27 cellular contexts compared by ENCODE assay signal in the genomic region with DNA sequence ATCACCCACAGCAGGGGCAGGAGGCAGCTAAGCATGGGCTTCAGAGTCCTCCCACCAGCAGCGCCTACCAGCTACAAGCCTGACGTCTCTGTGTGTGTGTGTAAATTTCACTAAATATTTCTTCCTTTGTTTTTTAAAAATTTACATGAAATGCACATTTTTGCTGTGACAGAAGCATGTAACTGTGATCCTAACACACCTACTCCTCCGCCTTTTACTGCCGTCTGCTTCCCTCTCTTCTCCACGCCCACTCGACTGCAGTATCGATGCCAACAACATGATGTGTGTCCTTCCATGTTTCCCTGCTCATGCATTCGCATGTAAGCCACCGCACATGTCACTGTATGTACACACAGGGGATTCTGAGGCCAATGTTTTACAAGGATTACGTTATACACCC.
"Had no signal": no experiment of that assay in that cellular context is flagged by ENCODE, and none has a peak within 500 bp of the region (broad histone marks: within the 10 kb centered on the region; RNA-seq: fewer than 3 reads in every experiment).

No MANE protein-coding gene starts in this region.

- H3K4me1 ChIP-seq: ascending aorta, Peyer's patch had no signal

- H3K4me1 Mint-ChIP-seq: activated CD4-positive, alpha-beta memory T cell treated with anti-CD3 and anti-CD28 coated beads, Interleukin-2, amount 10 ng/mL, durations not matched to agents 7 days and 5 days; activated CD4-positive, alpha-beta T cell treated with anti-CD3 and anti-CD28 coated beads, Interleukin-2, amount 10 ng/mL, durations not matched to agents 7 days and 5 days; activated naive CD8-positive, alpha-beta T cell treated with anti-CD3 and anti-CD28 coated beads, Interleukin-2, amount 50 U/mL, for 24 hours had no signal

- DNase-seq: activated CD4-positive, alpha-beta memory T cell treated with anti-CD3 and anti-CD28 coated beads, Interleukin-2, amount 10 ng/mL, durations not matched to agents 7 days and 5 days; activated CD4-positive, alpha-beta T cell treated with anti-CD3 and anti-CD28 coated beads, Interleukin-2, amount 10 ng/mL, durations not matched to agents 7 days and 5 days; activated CD4-positive, CD25-positive, alpha-beta regulatory T cell; activated CD8-positive, alpha-beta memory T cell treated with anti-CD3 and anti-CD28 coated beads, Interleukin-2, amount 50 U/mL, for 48 hours; activated effector memory CD4-positive, alpha-beta T cell treated with Interleukin-2 at 50 U/mL for 16 hours; activated naive CD4-positive, alpha-beta T cell; activated naive CD8-positive, alpha-beta T cell treated with anti-CD3 and anti-CD28 coated beads, Interleukin-2, amount 50 U/mL, for 24 hours; activated T-cell treated with anti-CD3 and anti-CD28 coated beads, Interleukin-2, amount 50 U/mL, for 1 hour; amniotic stem cell; body of pancreas; central memory CD4-positive, alpha-beta T cell; NCI-H1092; NCI-H1417; NCI-H1930; NCI-H526; NCI-H774; NK-92 treated with Interleukin-12 subunit alpha and Interleukin-12 subunit beta, amount 100 ng/mL, for 24 hours; Peyer's patch; Right ventricle myocardium superior; SK-N-SH; T-helper 1 cell had no signal

- H3K27ac ChIP-seq: ascending aorta, body of pancreas, KMS-11, Peyer's patch, RWPE1, SJCRH30, VCaP had no signal

- H3K36me3 ChIP-seq: Peyer's patch, SJCRH30 had no signal

- H3K27me3 Mint-ChIP-seq: activated CD4-positive, alpha-beta memory T cell treated with anti-CD3 and anti-CD28 coated beads, Interleukin-2, amount 10 ng/mL, durations not matched to agents 7 days and 5 days; activated CD4-positive, alpha-beta T cell treated with anti-CD3 and anti-CD28 coated beads, Interleukin-2, amount 10 ng/mL, durations not matched to agents 7 days and 5 days; activated naive CD8-positive, alpha-beta T cell treated with anti-CD3 and anti-CD28 coated beads, Interleukin-2, amount 50 U/mL, for 24 hours had no signal

- H3K9ac ChIP-seq: KMS-11, SK-N-SH had no signal

- ATAC-seq: activated naive CD4-positive, alpha-beta T cell treated with anti-CD3 and anti-CD28 coated beads, Interleukin-2, amount 50 U/mL, for 72 hours; activated naive CD8-positive, alpha-beta T cell treated with anti-CD3 and anti-CD28 coated beads, Interleukin-2, amount 50 U/mL, for 24 hours; body of pancreas had no signal

- H3K4me3 Mint-ChIP-seq: activated CD4-positive, alpha-beta memory T cell treated with anti-CD3 and anti-CD28 coated beads, Interleukin-2, amount 10 ng/mL, durations not matched to agents 7 days and 5 days; activated CD4-positive, alpha-beta T cell treated with anti-CD3 and anti-CD28 coated beads, Interleukin-2, amount 10 ng/mL, durations not matched to agents 7 days and 5 days; activated naive CD8-positive, alpha-beta T cell treated with anti-CD3 and anti-CD28 coated beads, Interleukin-2, amount 50 U/mL, for 24 hours had no signal

- H3K27me3 ChIP-seq: ascending aorta, body of pancreas, Peyer's patch, SJCRH30 had no signal

- H3K9me3 ChIP-seq: ascending aorta, body of pancreas, Peyer's patch, SJCRH30, SK-N-SH had no signal

- H3K4me2 ChIP-seq: KMS-11, SK-N-SH had no signal

- H3K9me3 Mint-ChIP-seq: activated CD4-positive, alpha-beta memory T cell treated with anti-CD3 and anti-CD28 coated beads, Interleukin-2, amount 10 ng/mL, durations not matched to agents 7 days and 5 days; activated CD4-positive, alpha-beta T cell treated with anti-CD3 and anti-CD28 coated beads, Interleukin-2, amount 10 ng/mL, durations not matched to agents 7 days and 5 days; activated naive CD4-positive, alpha-beta T cell treated with anti-CD3 and anti-CD28 coated beads, Interleukin-2, amount 50 U/mL, for 72 hours; activated naive CD8-positive, alpha-beta T cell treated with anti-CD3 and anti-CD28 coated beads, Interleukin-2, amount 50 U/mL, for 24 hours had no signal

- H3K36me3 Mint-ChIP-seq: activated naive CD4-positive, alpha-beta T cell treated with anti-CD3 and anti-CD28 coated beads, Interleukin-2, amount 50 U/mL, for 72 hours had no signal

- H3K4me3 ChIP-seq: ascending aorta, body of pancreas, Peyer's patch, SJCRH30 had no signal

- H3K27ac Mint-ChIP-seq: activated CD4-positive, alpha-beta memory T cell treated with anti-CD3 and anti-CD28 coated beads, Interleukin-2, amount 10 ng/mL, durations not matched to agents 7 days and 5 days; activated CD4-positive, alpha-beta T cell treated with anti-CD3 and anti-CD28 coated beads, Interleukin-2, amount 10 ng/mL, durations not matched to agents 7 days and 5 days; activated naive CD8-positive, alpha-beta T cell treated with anti-CD3 and anti-CD28 coated beads, Interleukin-2, amount 50 U/mL, for 24 hours had no signal
